Comparison of ENCODE assay signal across 34 cellular contexts in the genomic region with DNA sequence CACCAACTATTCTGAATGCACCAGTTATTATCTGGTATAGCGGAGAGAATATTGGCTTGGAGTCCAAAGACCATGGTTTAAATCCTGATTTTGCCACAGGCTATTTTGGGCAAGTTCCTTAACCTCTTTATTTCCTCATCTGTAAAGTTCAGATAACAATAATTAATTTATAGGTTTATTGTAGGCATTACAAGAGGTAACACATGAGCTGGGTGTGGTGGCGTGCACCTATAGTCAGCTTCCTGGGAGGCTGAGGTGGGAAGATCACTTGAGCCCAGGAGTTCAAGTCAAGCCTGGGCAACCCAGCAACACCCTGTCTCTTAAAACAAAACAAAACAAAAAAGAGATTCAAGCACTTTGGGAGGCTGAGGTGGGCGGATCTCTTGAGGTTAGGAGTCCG.
"Had no signal": no experiment of that assay in that cellular context is flagged by ENCODE, and none has a peak within 500 bp of the region (broad histone marks: within the 10 kb centered on the region; RNA-seq: fewer than 3 reads in every experiment).

No MANE protein-coding gene starts in this region.

- H3K4me1 ChIP-seq: adrenal gland, ascending aorta, breast epithelium had no signal

- FAIRE-seq: astrocyte, bronchial epithelial cell had no signal

- H3K9me3 ChIP-seq: adrenal gland, ascending aorta, body of pancreas, breast epithelium had no signal

- H3K36me3 ChIP-seq: adrenal gland, ascending aorta, brain microvascular endothelial cell, breast epithelium, cardiac muscle cell had no signal

- H3K27me3 ChIP-seq: adrenal gland, ascending aorta, body of pancreas, brain microvascular endothelial cell, breast epithelium, cardiac muscle cell had no signal

- ATAC-seq: activated naive CD4-positive, alpha-beta T cell treated with anti-CD3 and anti-CD28 coated beads, Interleukin-2, amount 50 U/mL, for 72 hours; activated naive CD8-positive, alpha-beta T cell treated with anti-CD3 and anti-CD28 coated beads, Interleukin-2, amount 50 U/mL, for 24 hours; activated T-cell treated with anti-CD3 and anti-CD28 coated beads, Interleukin-2, amount 50 U/mL, for 4 hours; activated T-cell treated with anti-CD3 and anti-CD28 coated beads, Interleukin-2, amount 50 U/mL, for 72 hours; activated T-helper 17 cell treated with anti-CD3 and anti-CD28 coated beads, Interleukin-2, amount 50 U/mL, for 72 hours; body of pancreas had no signal

- H3K4me3 ChIP-seq: adrenal gland, ascending aorta, body of pancreas, breast epithelium, cardiac muscle cell had no signal

- DNase-seq: activated effector memory CD4-positive, alpha-beta T cell treated with anti-CD3 and anti-CD28 coated beads, Interleukin-2, amount 50 U/mL, for 16 hours; activated effector memory CD4-positive, alpha-beta T cell treated with Interleukin-2 at 50 U/mL for 16 hours; activated gamma-delta T cell; activated gamma-delta T cell treated with Interleukin-2 at 50 U/mL for 16 hours; activated naive CD4-positive, alpha-beta T cell; activated naive CD4-positive, alpha-beta T cell treated with anti-CD3 and anti-CD28 coated beads for 36 hours; activated naive CD4-positive, alpha-beta T cell treated with anti-CD3 and anti-CD28 coated beads, Interleukin-2, amount 10 ng/mL, durations not matched to agents 7 days and 5 days; activated naive CD4-positive, alpha-beta T cell treated with anti-CD3 and anti-CD28 coated beads, Interleukin-2, amount 50 U/mL, for 16 hours; activated naive CD4-positive, alpha-beta T cell treated with Interleukin-2 at 50 U/mL for 16 hours; activated naive CD8-positive, alpha-beta T cell treated with anti-CD3 and anti-CD28 coated beads for 36 hours; activated naive CD8-positive, alpha-beta T cell treated with anti-CD3 and anti-CD28 coated beads, Interleukin-2, amount 10 ng/mL, durations not matched to agents 7 days and 5 days; activated naive CD8-positive, alpha-beta T cell treated with anti-CD3 and anti-CD28 coated beads, Interleukin-2, amount 50 U/mL, for 24 hours; activated T-cell treated with anti-CD3 and anti-CD28 coated beads, Interleukin-2, amount 50 U/mL, for 1 hour; activated T-cell treated with anti-CD3 and anti-CD28 coated beads, Interleukin-2, amount 50 U/mL, for 24 hours; activated T-cell treated with anti-CD3 and anti-CD28 coated beads, Interleukin-2, amount 50 U/mL, for 4 hours; activated T-cell treated with anti-CD3 and anti-CD28 coated beads, Interleukin-2, amount 50 U/mL, for 48 hours; activated T-cell treated with anti-CD3 and anti-CD28 coated beads, Interleukin-2, amount 50 U/mL, for 72 hours; adrenal gland; amniotic stem cell; amygdala; anterior cingulate cortex; aorta; body of pancreas; brain microvascular endothelial cell; caudate nucleus; central memory CD4-positive, alpha-beta T cell; cerebellar nuclear complex had no signal

- H3K27ac ChIP-seq: adrenal gland, ascending aorta, body of pancreas, brain microvascular endothelial cell, breast epithelium, cardiac muscle cell had no signal
